15 cellular contexts compared by ENCODE assay signal in the genomic region with DNA sequence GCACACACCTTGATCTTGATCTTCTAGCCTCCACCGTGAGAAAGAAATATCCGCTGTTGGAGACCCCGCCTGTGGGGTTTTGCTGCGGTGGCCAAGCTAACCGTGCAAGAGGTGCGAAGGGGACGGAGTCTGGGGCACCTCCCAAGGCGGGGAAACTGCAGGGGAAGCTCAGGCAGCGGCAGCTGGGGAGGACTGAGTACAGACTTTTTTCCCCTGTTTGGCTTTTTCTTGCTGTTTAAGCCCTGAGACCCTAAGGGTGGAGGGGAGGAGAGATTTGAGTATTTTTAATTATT.
DNase-seq lines count a peak whose midpoint lies in the region; ATAC-seq and TF ChIP-seq lines count a peak whose summit lies in the region.
"Had no signal": no experiment of that assay in that cellular context is flagged by ENCODE, and none has a peak within 500 bp of the region (broad histone marks: within the 10 kb centered on the region; RNA-seq: fewer than 3 reads in every experiment).

No MANE protein-coding gene starts in this region.

- no peaks in the 10 kb centered on the region for H4K20me1 ChIP-seq in neural progenitor cell (ENCODE audit: low read depth)

- H3K4me1 Mint-ChIP-seq in activated CD8-positive, alpha-beta memory T cell treated with anti-CD3 and anti-CD28 coated beads, Interleukin-2, amount 10 ng/mL, durations not matched to agents 7 days and 5 days: no peaks in the 10 kb centered on the region
- no peaks in the 10 kb centered on the region for H3K4me1 Mint-ChIP-seq in chondrocyte (ENCODE audit: low read depth)
- H3K4me1 Mint-ChIP-seq in neural progenitor cell: peaks cover 6% of the 10 kb centered on the region
- no peaks in the 10 kb centered on the region for H3K4me1 Mint-ChIP-seq in progenitor cell of endocrine pancreas (ENCODE audit: low read depth)
- peaks cover 2% of the 10 kb centered on the region for H3K4me1 Mint-ChIP-seq in activated T-helper 17 cell treated with anti-CD3 and anti-CD28 coated beads, Interleukin-2, amount 50 U/mL, for 72 hours
- H3K4me1 Mint-ChIP-seq: H9 had no signal

- no peaks in the 10 kb centered on the region for H3K9me3 Mint-ChIP-seq in activated CD8-positive, alpha-beta memory T cell treated with anti-CD3 and anti-CD28 coated beads, Interleukin-2, amount 10 ng/mL, durations not matched to agents 7 days and 5 days (ENCODE audit: low read depth)
- H3K9me3 Mint-ChIP-seq in chondrocyte (ENCODE audit: low read depth): no peaks in the 10 kb centered on the region
- H3K9me3 Mint-ChIP-seq in neural progenitor cell: peaks cover 20% of the 10 kb centered on the region
- no peaks in the 10 kb centered on the region for H3K9me3 Mint-ChIP-seq in progenitor cell of endocrine pancreas (ENCODE audit: low read depth)
- H3K9me3 Mint-ChIP-seq in activated T-helper 17 cell treated with anti-CD3 and anti-CD28 coated beads, Interleukin-2, amount 50 U/mL, for 72 hours: no peaks in the 10 kb centered on the region
- H3K9me3 Mint-ChIP-seq: CD4-positive, alpha-beta T cell had no signal

- TF ChIP-seq CTCF in chondrocyte (IDR thresholded peaks at IDR 0.05) (no peak), neural progenitor cell (IDR thresholded peaks at IDR 0.05) (no peak), progenitor cell of endocrine pancreas (IDR thresholded peaks at IDR 0.05; ENCODE audit: unreplicated experiment) (no peak)

- peaks cover 3% of the 10 kb centered on the region for H3K27me3 Mint-ChIP-seq in activated CD8-positive, alpha-beta memory T cell treated with anti-CD3 and anti-CD28 coated beads, Interleukin-2, amount 10 ng/mL, durations not matched to agents 7 days and 5 days
- peaks cover 1% of the 10 kb centered on the region for H3K27me3 Mint-ChIP-seq in chondrocyte (ENCODE audit: low read depth)
- peaks cover 6% of the 10 kb centered on the region for H3K27me3 Mint-ChIP-seq in neural progenitor cell (ENCODE audit: insufficient read depth, low read depth)
- H3K27me3 Mint-ChIP-seq in progenitor cell of endocrine pancreas: peaks cover 11% of the 10 kb centered on the region
- H3K27me3 Mint-ChIP-seq in activated T-helper 17 cell treated with anti-CD3 and anti-CD28 coated beads, Interleukin-2, amount 50 U/mL, for 72 hours: no peaks in the 10 kb centered on the region
- H3K27me3 Mint-ChIP-seq: CD4-positive, alpha-beta T cell had no signal

- H3K9me3 ChIP-seq in neural progenitor cell (ENCODE audit: low read depth): no peaks in the 10 kb centered on the region

- no peaks in the 10 kb centered on the region for H3K79me2 ChIP-seq in neural progenitor cell (ENCODE audit: low read depth)

- H3F3A ChIP-seq in neural progenitor cell (ENCODE audit: low read depth): no peaks in the 10 kb centered on the region

- no peak overlapping the region for H3K9ac ChIP-seq in neural progenitor cell

- no peak overlapping the region for H3K27ac Mint-ChIP-seq in activated CD8-positive, alpha-beta memory T cell treated with anti-CD3 and anti-CD28 coated beads, Interleukin-2, amount 10 ng/mL, durations not matched to agents 7 days and 5 days
- H3K27ac Mint-ChIP-seq in chondrocyte (ENCODE audit: unreplicated experiment): no peak overlapping the region
- peak overlapping the region; percentile 76 for H3K27ac Mint-ChIP-seq in neural progenitor cell
- no peak overlapping the region for H3K27ac Mint-ChIP-seq in progenitor cell of endocrine pancreas
- no peak overlapping the region for H3K27ac Mint-ChIP-seq in activated T-helper 17 cell treated with anti-CD3 and anti-CD28 coated beads, Interleukin-2, amount 50 U/mL, for 72 hours
- H3K27ac Mint-ChIP-seq: CD4-positive, alpha-beta T cell; H9 had no signal

- no peaks in the 10 kb centered on the region for H3K27me3 ChIP-seq in neural progenitor cell

- ATAC-seq in activated CD8-positive, alpha-beta memory T cell treated with anti-CD3 and anti-CD28 coated beads, Interleukin-2, amount 10 ng/mL, durations not matched to agents 7 days and 5 days: no peak
- no peak for ATAC-seq in activated T-helper 17 cell treated with anti-CD3 and anti-CD28 coated beads, Interleukin-2, amount 50 U/mL, for 72 hours (replicated peaks)
- ATAC-seq: GM12878 had no signal

- H3K4me3 Mint-ChIP-seq in activated CD8-positive, alpha-beta memory T cell treated with anti-CD3 and anti-CD28 coated beads, Interleukin-2, amount 10 ng/mL, durations not matched to agents 7 days and 5 days: no peak overlapping the region
- H3K4me3 Mint-ChIP-seq in chondrocyte (ENCODE audit: unreplicated experiment) (no peak overlapping the region), neural progenitor cell (no peak overlapping the region), progenitor cell of endocrine pancreas (ENCODE audit: low read depth) (no peak overlapping the region)
- no peak overlapping the region for H3K4me3 Mint-ChIP-seq in activated T-helper 17 cell treated with anti-CD3 and anti-CD28 coated beads, Interleukin-2, amount 50 U/mL, for 72 hours
- H3K4me3 Mint-ChIP-seq: CD4-positive, alpha-beta T cell; H9 had no signal

- no peaks in the 10 kb centered on the region for H3K4me1 ChIP-seq in neural progenitor cell

- no peak overlapping the region for H3K27ac ChIP-seq in neural progenitor cell

- no peaks in the 10 kb centered on the region for H3K36me3 Mint-ChIP-seq in activated CD8-positive, alpha-beta memory T cell treated with anti-CD3 and anti-CD28 coated beads, Interleukin-2, amount 10 ng/mL, durations not matched to agents 7 days and 5 days
- H3K36me3 Mint-ChIP-seq in chondrocyte (ENCODE audit: low read depth) (no peaks in the 10 kb centered on the region), neural progenitor cell (peaks cover 7% of the 10 kb centered on the region), progenitor cell of endocrine pancreas (ENCODE audit: insufficient read depth) (no peaks in the 10 kb centered on the region)
- no peaks in the 10 kb centered on the region for H3K36me3 Mint-ChIP-seq in activated T-helper 17 cell treated with anti-CD3 and anti-CD28 coated beads, Interleukin-2, amount 50 U/mL, for 72 hours (ENCODE audit: low read depth)

- H3K4me3 ChIP-seq in neural progenitor cell: no peak overlapping the region
- H3K4me3 ChIP-seq: GM12878 had no signal

- H3K4me2 ChIP-seq in neural progenitor cell: no peak overlapping the region

- H2AFZ ChIP-seq in neural progenitor cell (replicated peaks): no peak overlapping the region

- no peaks in the 10 kb centered on the region for H3K36me3 ChIP-seq in neural progenitor cell

- CTCF ChIA-PET in activated CD8-positive, alpha-beta memory T cell treated with anti-CD3 and anti-CD28 coated beads, Interleukin-2, amount 10 ng/mL, durations not matched to agents 7 days and 5 days (lab: Charles Lee): no interaction called here

- DNase-seq in activated CD8-positive, alpha-beta memory T cell treated with anti-CD3 and anti-CD28 coated beads, Interleukin-2, amount 10 ng/mL, durations not matched to agents 7 days and 5 days: peak; percentile 23
- DNase-seq in activated CD8-positive, alpha-beta memory T cell treated with anti-CD3 and anti-CD28 coated beads, Interleukin-2, amount 50 U/mL, for 48 hours: no peak
- DNase-seq in chondrocyte (ENCODE audit: low spot score) (peak; percentile 57), neural progenitor cell (ENCODE audit: low spot score) (no peak), progenitor cell of endocrine pancreas (ENCODE audit: low spot score, unreplicated experiment) (no peak)
- DNase-seq in stimulated activated CD4-positive, alpha-beta T cell treated with anti-CD3 and anti-CD28 coated beads, Interleukin-2, amount 100 ng/mL, for 24 hours: no peak
- DNase-seq: 8988T; AML-193; C1 segment of cervical spinal cord; CD4-positive, alpha-beta T cell; DMS79; GOT3; H9 had no signal

Comparison
In these comparisons a context has a peak if more than half of its experiments do, and no peak if none do; other contexts are left out.
1. DNase-seq: peak in activated CD8-positive, alpha-beta memory T cell treated with anti-CD3 and anti-CD28 coated beads, Interleukin-2, amount 10 ng/mL, durations not matched to agents 7 days and 5 days (single experiment) and chondrocyte (single experiment); none in activated CD8-positive, alpha-beta memory T cell treated with anti-CD3 and anti-CD28 coated beads, Interleukin-2, amount 50 U/mL, for 48 hours (single experiment), neural progenitor cell (single experiment), progenitor cell of endocrine pancreas (single experiment) and stimulated activated CD4-positive, alpha-beta T cell treated with anti-CD3 and anti-CD28 coated beads, Interleukin-2, amount 100 ng/mL, for 24 hours (0 of 2).